7 cellular contexts compared by ENCODE assay signal in the genomic region with DNA sequence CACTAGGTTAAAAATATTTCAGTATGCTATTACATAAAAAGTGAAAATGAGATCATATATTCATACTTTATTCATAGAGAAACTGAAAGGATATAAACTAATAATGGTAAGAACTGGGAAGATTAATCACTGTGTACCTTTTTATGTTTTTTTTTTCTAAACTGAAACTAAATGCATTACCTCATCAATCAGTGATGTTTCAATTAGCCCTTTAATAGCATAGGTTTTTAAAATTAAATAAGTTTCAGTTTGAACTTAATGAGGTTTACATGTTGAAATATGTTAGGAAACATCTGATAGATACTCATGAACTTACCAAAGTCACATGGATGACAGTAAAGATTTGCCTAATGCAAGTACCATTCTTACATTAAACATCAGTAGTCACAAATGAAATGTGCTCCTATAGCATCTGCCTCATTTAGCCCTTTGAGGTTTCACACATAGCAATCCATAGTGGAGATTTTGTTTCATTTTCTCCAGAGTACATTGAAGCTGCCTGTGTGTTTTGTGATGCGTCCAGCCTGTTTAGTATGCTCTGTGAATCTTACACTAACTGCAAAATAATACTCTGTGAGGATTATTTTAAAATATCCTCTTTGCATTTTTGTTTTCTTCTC. TPM values are rescaled to one million over a fixed set of nuclear protein-coding genes. Genes with fewer than 3 reads are reported as not detected.
A peak's percentile ranks its signal among the peaks of the same experiment; 100 is the strongest.
DNase-seq lines count a peak whose midpoint lies in the region; ATAC-seq and TF ChIP-seq lines count a peak whose summit lies in the region.

No MANE protein-coding gene starts in this region.

- H3K36me3 ChIP-seq in brain microvascular endothelial cell (replicated peaks) (no peaks in the 10 kb centered on the region), gastrocnemius medialis (no peaks in the 10 kb centered on the region)

- intact Hi-C loops in gastrocnemius medialis (cut with DNase I; ENCODE audit: low total_unique reads): no loop called here

- H3K4me1 ChIP-seq in gastrocnemius medialis: peaks cover 68 to 79% of the 10 kb centered on the region in 2 donors

- peak overlapping the region; percentile 22 for H3K27ac ChIP-seq in brain microvascular endothelial cell
- H3K27ac ChIP-seq in gastrocnemius medialis: peak overlapping the region; percentile 63 to 90 (median 86)

- in situ Hi-C loops in brain microvascular endothelial cell (cut with HindIII; ENCODE audit: low pct_ligation_motif_present, low sequenced_read_pairs): no loop called here
- in situ Hi-C loops in gastrocnemius medialis (cut with MboI; ENCODE audit: low sequenced_read_pairs in 4 of 4): no loop called here

- ATAC-seq in GM18909 (IDR thresholded peaks at IDR 0.05; ENCODE audit: poor library complexity, unreplicated experiment): peak; percentile 40
- ATAC-seq in HG03097 (IDR thresholded peaks at IDR 0.05; ENCODE audit: low FRiP score, unreplicated experiment): peak; percentile 42
- peak in 1 of 2 donors; percentile 7 for ATAC-seq in gastrocnemius medialis

- no peaks in the 10 kb centered on the region for H3K9me3 ChIP-seq in gastrocnemius medialis

- H3K4me3 ChIP-seq in brain microvascular endothelial cell (ENCODE audit: low read depth, low read length): no peak overlapping the region
- H3K4me3 ChIP-seq in gastrocnemius medialis: peak overlapping the region in 1 of 4 donors; percentile 2

- no peak for TF ChIP-seq POLR2A in gastrocnemius medialis (IDR thresholded peaks at IDR 0.05)

- no peak for TF ChIP-seq CTCF in brain microvascular endothelial cell (IDR thresholded peaks at IDR 0.05; ENCODE audit: low read depth, low read length, missing control alignments)
- TF ChIP-seq CTCF in gastrocnemius medialis (IDR thresholded peaks at IDR 0.05 in 4 of 5, conservative IDR thresholded peaks at IDR 0.05 in 1 of 5): no peak

- DNase-seq in brain microvascular endothelial cell (no peak), gastrocnemius medialis (no peak), amniotic stem cell (lab: John Stamatoyannopoulos, UW) (no peak), DMS79 (lab: John Stamatoyannopoulos, UW) (no peak)
- no peak for DNase-seq in stimulated activated CD4-positive, alpha-beta T cell treated with anti-CD3 and anti-CD28 coated beads, Interleukin-4, amount 100 ng/mL, for 4 hours

- H3K27me3 ChIP-seq in brain microvascular endothelial cell (replicated peaks): no peaks in the 10 kb centered on the region
- H3K27me3 ChIP-seq in gastrocnemius medialis: no peaks in the 10 kb centered on the region

RNA-seq across cellular contexts. Expression of a gene that starts 8.9 kb away (rescaled TPM):
- 10 to 100 TPM; 21.3 to 46.2 (median 34.4) TPM for total RNA-seq in gastrocnemius medialis
